Comparison of ENCODE assay signal across 1 cellular context in genomic region chr12:39372929-39373328, GRCh38.
TF ChIP-seq lines count a peak whose summit lies in the region.

No MANE protein-coding gene starts in this region.

TF ChIP-seq in GM23338, 12 proteins besides CTCF, POLR2A, EP300 and RAD21 (continued from another document):
- no peak for TF ChIP-seq ZNF462 (CRISPR knock-in tag; IDR thresholded peaks at IDR 0.05)
